In the genomic region with DNA sequence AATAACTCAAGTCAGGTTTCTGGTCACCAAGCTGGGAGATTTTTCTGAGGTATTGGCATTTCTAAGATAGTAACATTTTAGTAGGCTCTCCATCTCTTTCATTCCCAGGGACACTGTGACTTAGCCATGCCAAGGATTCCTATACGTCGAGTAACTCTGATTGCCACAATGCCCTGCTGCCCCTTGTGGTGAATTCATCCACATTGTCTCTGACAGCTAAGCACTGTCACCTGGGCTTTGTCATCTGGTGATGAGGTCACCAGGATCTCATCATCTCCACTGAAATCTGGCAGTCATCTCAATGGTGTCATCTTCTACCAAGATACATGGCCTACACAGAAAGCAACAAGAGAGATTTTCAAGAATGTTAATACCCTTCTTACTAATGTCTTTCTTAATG, we compare ENCODE assay signal across 13 cellular contexts.
DNase-seq lines count a peak whose midpoint lies in the region; ATAC-seq, FAIRE-seq and TF ChIP-seq lines count a peak whose summit lies in the region.
"Had no signal": no experiment of that assay in that cellular context is flagged by ENCODE, and none has a peak within 500 bp of the region (broad histone marks: within the 10 kb centered on the region; RNA-seq: fewer than 3 reads in every experiment).

No MANE protein-coding gene starts in this region.

- no peaks in the 10 kb centered on the region for H3K4me1 Mint-ChIP-seq in WTC11
- no peaks in the 10 kb centered on the region for H3K4me1 Mint-ChIP-seq in activated CD4-positive, alpha-beta memory T cell treated with anti-CD3 and anti-CD28 coated beads for 36 hours (ENCODE audit: low read depth)

- no peaks in the 10 kb centered on the region for H3K27me3 ChIP-seq in kidney epithelial cell (ENCODE audit: control insufficient read depth, insufficient read depth, low read length)
- H3K27me3 ChIP-seq: left lung had no signal

- H3K27me3 Mint-ChIP-seq in WTC11 (ENCODE audit: low read depth) = no peaks in the 10 kb centered on the region; the same call in 1 of the 2 replicates
- H3K27me3 Mint-ChIP-seq in activated CD4-positive, alpha-beta memory T cell treated with anti-CD3 and anti-CD28 coated beads for 36 hours = peaks cover 2% of the 10 kb centered on the region

- no peak for TF ChIP-seq CTCF in WTC11 (IDR thresholded peaks at IDR 0.05)
- no peak for TF ChIP-seq CTCF in kidney epithelial cell (IDR thresholded peaks at IDR 0.05; ENCODE audit: insufficient read depth, low read length, poor library complexity, severe bottlenecking)

- H3K4me3 Mint-ChIP-seq in WTC11 = no peak overlapping the region
- no peak overlapping the region for H3K4me3 Mint-ChIP-seq in activated CD4-positive, alpha-beta memory T cell treated with anti-CD3 and anti-CD28 coated beads for 36 hours

- POLR2A ChIA-PET in WTC11 (lab: Charles Lee) = no interaction called here
- POLR2A ChIA-PET in activated CD4-positive, alpha-beta memory T cell treated with anti-CD3 and anti-CD28 coated beads for 36 hours (lab: Charles Lee) = no interaction called here

- ATAC-seq in WTC11 = peak; percentile 98
- ATAC-seq: left lung, psoas muscle had no signal

- peak; percentile 68 for DNase-seq in DMS53 treated with DMSO at 0.1 percent for 48 hours (lab: John Stamatoyannopoulos, UW; ENCODE audit: unreplicated experiment)
- no peak for DNase-seq in HTR-8/SVneo (ENCODE audit: insufficient read length, low spot score)
- peak; percentile 34 for DNase-seq in WTC11 (ENCODE audit: low spot score)
- DNase-seq in kidney epithelial cell (ENCODE audit: low read depth) = peak; percentile 10
- DNase-seq in NCI-H1930 (lab: John Stamatoyannopoulos, UW) = no peak
- no peak for DNase-seq in NCI-H748 treated with DMSO at 0.1 percent for 48 hours (lab: John Stamatoyannopoulos, UW)
- DNase-seq in cerebellum (ENCODE audit: low spot score) = no peak
- DNase-seq in activated CD4-positive, alpha-beta memory T cell treated with anti-CD3 and anti-CD28 coated beads for 36 hours = no peak
- DNase-seq: activated CD4-positive, CD25-positive, alpha-beta regulatory T cell treated with anti-CD3 and anti-CD28 coated beads, Interleukin-2, amount 50 U/mL, for 72 hours; activated naive CD4-positive, alpha-beta T cell treated with Interleukin-2 at 50 U/mL for 16 hours; left lung; psoas muscle had no signal

- H3K36me3 Mint-ChIP-seq in WTC11 = no peaks in the 10 kb centered on the region; the same call in 1 of the 2 replicates
- H3K36me3 Mint-ChIP-seq in activated CD4-positive, alpha-beta memory T cell treated with anti-CD3 and anti-CD28 coated beads for 36 hours = no peaks in the 10 kb centered on the region

- no peak overlapping the region for H3K27ac Mint-ChIP-seq in WTC11
- no peak overlapping the region for H3K27ac Mint-ChIP-seq in activated CD4-positive, alpha-beta memory T cell treated with anti-CD3 and anti-CD28 coated beads for 36 hours

- FAIRE-seq in HTR-8/SVneo (lab: Jason Lieb, UNC) = peak; percentile 20
- FAIRE-seq: endometrium had no signal

- H3K36me3 ChIP-seq in kidney epithelial cell (ENCODE audit: control insufficient read depth, insufficient read depth, low read length) = no peaks in the 10 kb centered on the region
- H3K36me3 ChIP-seq: left lung had no signal

- intact Hi-C loops in activated CD4-positive, alpha-beta memory T cell treated with anti-CD3 and anti-CD28 coated beads for 36 hours (cut with micrococcal nuclease) = no loop called here

- H3K9me3 Mint-ChIP-seq in WTC11 = peaks cover 22% of the 10 kb centered on the region
- peaks cover under 1% of the 10 kb centered on the region for H3K9me3 Mint-ChIP-seq in activated CD4-positive, alpha-beta memory T cell treated with anti-CD3 and anti-CD28 coated beads for 36 hours

- CTCF ChIA-PET in WTC11 (lab: Charles Lee) = no interaction called here
- CTCF ChIA-PET in activated CD4-positive, alpha-beta memory T cell treated with anti-CD3 and anti-CD28 coated beads for 36 hours (lab: Charles Lee) = no interaction called here

- H3K4me3 ChIP-seq in kidney epithelial cell (ENCODE audit: low read depth, low read length) = no peak overlapping the region
- H3K4me3 ChIP-seq: left lung, psoas muscle had no signal

TF ChIP-seq in WTC11, 78 proteins besides CTCF, POLR2A, EP300 and RAD21:
- TF ChIP-seq FOXJ3 (CRISPR knock-in tag; IDR thresholded peaks at IDR 0.05; ENCODE audit: borderline replicate concordance) (no peak), FOXP1 (CRISPR knock-in tag; IDR thresholded peaks at IDR 0.05; ENCODE audit: borderline replicate concordance) (no peak), ESRRA (CRISPR knock-in tag; IDR thresholded peaks at IDR 0.05; ENCODE audit: borderline replicate concordance) (no peak), RORB (CRISPR knock-in tag; IDR thresholded peaks at IDR 0.05) (no peak)
- TF ChIP-seq, protein P1, sequence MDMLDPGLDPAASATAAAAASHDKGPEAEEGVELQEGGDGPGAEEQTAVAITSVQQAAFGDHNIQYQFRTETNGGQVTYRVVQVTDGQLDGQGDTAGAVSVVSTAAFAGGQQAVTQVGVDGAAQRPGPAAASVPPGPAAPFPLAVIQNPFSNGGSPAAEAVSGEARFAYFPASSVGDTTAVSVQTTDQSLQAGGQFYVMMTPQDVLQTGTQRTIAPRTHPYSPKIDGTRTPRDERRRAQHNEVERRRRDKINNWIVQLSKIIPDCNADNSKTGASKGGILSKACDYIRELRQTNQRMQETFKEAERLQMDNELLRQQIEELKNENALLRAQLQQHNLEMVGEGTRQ (CRISPR knock-in tag; IDR thresholded peaks at IDR 0.05) = no peak
- TF ChIP-seq, protein P2, sequence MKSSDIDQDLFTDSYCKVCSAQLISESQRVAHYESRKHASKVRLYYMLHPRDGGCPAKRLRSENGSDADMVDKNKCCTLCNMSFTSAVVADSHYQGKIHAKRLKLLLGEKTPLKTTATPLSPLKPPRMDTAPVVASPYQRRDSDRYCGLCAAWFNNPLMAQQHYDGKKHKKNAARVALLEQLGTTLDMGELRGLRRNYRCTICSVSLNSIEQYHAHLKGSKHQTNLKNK (CRISPR knock-in tag; IDR thresholded peaks at IDR 0.05) = no peak
TF ChIP-seq in WTC11: peak in this region for 0.

Comparison
In these comparisons a context has a peak if more than half of its experiments do, and no peak if none do; other contexts are left out.
1. DNase-seq: peak in DMS53 treated with DMSO at 0.1 percent for 48 hours (single experiment), WTC11 (single experiment) and kidney epithelial cell (single experiment); none in HTR-8/SVneo (single experiment), NCI-H1930 (0 of 2), NCI-H748 treated with DMSO at 0.1 percent for 48 hours (single experiment), cerebellum (single experiment) and activated CD4-positive, alpha-beta memory T cell treated with anti-CD3 and anti-CD28 coated beads for 36 hours (single experiment).